28 cellular contexts compared by ENCODE assay signal in genomic region chr5:5609935-5610334, GRCh38.
"Had no signal": no experiment of that assay in that cellular context is flagged by ENCODE, and none has a peak within 500 bp of the region (broad histone marks: within the 10 kb centered on the region; RNA-seq: fewer than 3 reads in every experiment).

No MANE protein-coding gene starts in this region.

- H3K4me3 ChIP-seq: colonic mucosa, coronary artery, dorsolateral prefrontal cortex, esophagus muscularis mucosa, esophagus squamous epithelium, gastrocnemius medialis, gastroesophageal sphincter, heart left ventricle, heart right ventricle had no signal

- ATAC-seq: effector memory CD8-positive, alpha-beta T cell; esophagus mucosa; foreskin keratinocyte; gastrocnemius medialis; gastroesophageal sphincter; heart left ventricle; heart right ventricle had no signal

- H3K4me1 ChIP-seq: colonic mucosa, esophagus muscularis mucosa, esophagus squamous epithelium, foreskin keratinocyte, gastrocnemius medialis, heart left ventricle, heart right ventricle had no signal

- H3K36me3 ChIP-seq: colonic mucosa, esophagus muscularis mucosa, esophagus squamous epithelium, gastrocnemius medialis, gastroesophageal sphincter, heart left ventricle, heart right ventricle had no signal

- H3K27ac ChIP-seq: colonic mucosa, coronary artery, dorsolateral prefrontal cortex, epithelial cell of prostate, esophagus muscularis mucosa, esophagus squamous epithelium, foreskin keratinocyte, gastrocnemius medialis, gastroesophageal sphincter, heart left ventricle, heart right ventricle had no signal

- DNase-seq: colonic mucosa; cortex of kidney; dermis blood vessel endothelial cell; dorsolateral prefrontal cortex; effector CD4-positive, alpha-beta T cell; effector CD8-positive, alpha-beta T cell; effector memory CD4-positive, alpha-beta T cell; effector memory CD8-positive, alpha-beta T cell; endodermal cell; erythroblast; esophagus squamous epithelium; foreskin fibroblast; foreskin keratinocyte; foreskin melanocyte; gastrocnemius medialis; glutamatergic neuron; head of caudate nucleus; heart left ventricle; heart right ventricle had no signal

- H3K9me3 ChIP-seq: colonic mucosa, esophagus muscularis mucosa, esophagus squamous epithelium, gastrocnemius medialis, gastroesophageal sphincter, heart left ventricle, heart right ventricle had no signal

- H3K27me3 ChIP-seq: colonic mucosa, dorsolateral prefrontal cortex, esophagus muscularis mucosa, esophagus squamous epithelium, foreskin keratinocyte, gastrocnemius medialis, gastroesophageal sphincter, heart left ventricle, heart right ventricle had no signal

- FAIRE-seq: colon, endometrium, endothelial cell of umbilical vein, frontal cortex had no signal
